8 cellular contexts compared by ENCODE assay signal in genomic region chr19:14418743-14419037, GRCh38. TPM values are rescaled to one million over a fixed set of nuclear protein-coding genes. Genes with fewer than 3 reads are reported as not detected.
DNase-seq lines count a peak whose midpoint lies in the region; ATAC-seq and TF ChIP-seq lines count a peak whose summit lies in the region.

No MANE protein-coding gene starts in this region.

- H3K27ac Mint-ChIP-seq in natural killer cell treated with Interleukin-12 subunit alpha and Interleukin-12 subunit beta and Interleukin-15 and Interleukin-18, amount 100 ng/mL, for 72 hours: peak overlapping the region; percentile 86 to 87

- peak overlapping the region; percentile 93 to 98 for H3K27ac ChIP-seq in coronary artery

- DNase-seq in BE2C (no peak), LoVo (ENCODE audit: low spot score) (peak; percentile 6), coronary artery (ENCODE audit: low spot score) (no peak), Kasumi-1 (lab: John Stamatoyannopoulos, UW) (no peak), NCI-H146 treated with DMSO at 0.1 percent for 48 hours (lab: John Stamatoyannopoulos, UW; ENCODE audit: unreplicated experiment) (no peak), amygdala (lab: John Stamatoyannopoulos, UW) (no peak), T-helper 9 cell (no peak)
- DNase-seq in natural killer cell treated with Interleukin-12 subunit alpha and Interleukin-12 subunit beta and Interleukin-15 and Interleukin-18, amount 100 ng/mL, for 72 hours (ENCODE audit: low spot score): no peak

- H3K4me1 ChIP-seq in BE2C: peaks cover 12% of the 10 kb centered on the region

- no peak for ATAC-seq in natural killer cell treated with Interleukin-12 subunit alpha and Interleukin-12 subunit beta and Interleukin-15 and Interleukin-18, amount 100 ng/mL, for 72 hours

- H3K9me3 ChIP-seq in BE2C: no peaks in the 10 kb centered on the region

- no peaks in the 10 kb centered on the region for H3K27me3 Mint-ChIP-seq in natural killer cell treated with Interleukin-12 subunit alpha and Interleukin-12 subunit beta and Interleukin-15 and Interleukin-18, amount 100 ng/mL, for 72 hours

- H3K36me3 Mint-ChIP-seq in natural killer cell treated with Interleukin-12 subunit alpha and Interleukin-12 subunit beta and Interleukin-15 and Interleukin-18, amount 100 ng/mL, for 72 hours: peaks cover 23% of the 10 kb centered on the region

- peak overlapping the region; percentile 84 for H3K4me3 Mint-ChIP-seq in natural killer cell treated with Interleukin-12 subunit alpha and Interleukin-12 subunit beta and Interleukin-15 and Interleukin-18, amount 100 ng/mL, for 72 hours

- H3K4me1 Mint-ChIP-seq in natural killer cell treated with Interleukin-12 subunit alpha and Interleukin-12 subunit beta and Interleukin-15 and Interleukin-18, amount 100 ng/mL, for 72 hours (ENCODE audit: low read depth in 2 of 2): peaks cover 30 to 39% of the 10 kb centered on the region in 2 donors

- H3K36me3 ChIP-seq in BE2C: peaks cover 13% of the 10 kb centered on the region

- peak overlapping the region; percentile 69 for H3K4me3 ChIP-seq in BE2C (ENCODE audit: low read depth, low read length)
- peak overlapping the region; percentile 99 for H3K4me3 ChIP-seq in coronary artery

- no peaks in the 10 kb centered on the region for H3K27me3 ChIP-seq in BE2C

- no peaks in the 10 kb centered on the region for H3K9me3 Mint-ChIP-seq in natural killer cell treated with Interleukin-12 subunit alpha and Interleukin-12 subunit beta and Interleukin-15 and Interleukin-18, amount 100 ng/mL, for 72 hours

- TF ChIP-seq CTCF in BE2C (IDR thresholded peaks at IDR 0.05; ENCODE audit: low read depth, low read length) (no peak), coronary artery (IDR thresholded peaks at IDR 0.05) (no peak)

RNA-seq across cellular contexts. Expression of gene DDX39A, which starts 0.5 kb away (rescaled TPM):
- 374 TPM for polyA plus RNA-seq in BE2C (2012; ENCODE audit: insufficient read depth, insufficient read length, low read depth)
- total RNA-seq in natural killer cell treated with Interleukin-12 subunit alpha and Interleukin-12 subunit beta and Interleukin-15 and Interleukin-18, amount 100 ng/mL, for 72 hours: 100 to 1,000 TPM; 225 to 449 TPM

RNA-seq across cellular contexts. Expression of gene PKN1, which starts 14.4 kb away (rescaled TPM):
- polyA plus RNA-seq in BE2C (2012; ENCODE audit: insufficient read depth, insufficient read length, low read depth): 283 TPM
- total RNA-seq in natural killer cell treated with Interleukin-12 subunit alpha and Interleukin-12 subunit beta and Interleukin-15 and Interleukin-18, amount 100 ng/mL, for 72 hours: 100 to 1,000 TPM; 140 to 160 TPM

RNA-seq across cellular contexts. Expression of gene ADGRE5, which starts 37.4 kb away (rescaled TPM):
- 26.7 TPM for polyA plus RNA-seq in BE2C (2012; ENCODE audit: insufficient read depth, insufficient read length, low read depth)
- total RNA-seq in natural killer cell treated with Interleukin-12 subunit alpha and Interleukin-12 subunit beta and Interleukin-15 and Interleukin-18, amount 100 ng/mL, for 72 hours: 100 to 1,000 TPM; 348 to 798 TPM

RNA-seq across cellular contexts. Expression of gene PTGER1, which starts 56.5 kb away (rescaled TPM):
- 29.0 TPM for polyA plus RNA-seq in BE2C (2012; ENCODE audit: insufficient read depth, insufficient read length, low read depth)
- total RNA-seq in natural killer cell treated with Interleukin-12 subunit alpha and Interleukin-12 subunit beta and Interleukin-15 and Interleukin-18, amount 100 ng/mL, for 72 hours: under 1 TPM; 0.31 to 0.67 TPM
